ENCODE assay signal across 8 cellular contexts in the genomic region with DNA sequence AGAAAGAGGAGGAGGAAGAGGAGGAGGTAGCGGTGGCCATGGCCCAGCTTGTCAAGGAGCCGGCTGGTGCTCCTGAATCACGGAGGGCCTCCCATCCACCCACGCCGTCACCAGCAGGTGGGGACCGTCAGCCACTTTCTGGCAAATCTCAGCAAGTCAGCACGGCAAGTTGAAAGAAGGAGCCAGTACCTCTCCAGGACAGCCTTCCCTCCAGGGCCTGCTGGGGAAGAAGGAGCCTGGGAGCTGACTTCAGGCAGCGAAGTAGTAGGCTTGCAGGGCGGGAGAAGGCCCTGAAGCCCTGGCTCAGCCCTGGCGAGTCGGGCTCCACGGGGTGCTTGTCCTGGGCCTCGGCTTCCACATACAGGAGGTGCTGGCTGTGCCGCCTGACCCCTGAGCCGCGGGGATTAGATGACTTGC.
DNase-seq lines count a peak whose midpoint lies in the region; ATAC-seq lines count a peak whose summit lies in the region.

No MANE protein-coding gene starts in this region.

- ATAC-seq in GM18502 (IDR thresholded peaks at IDR 0.05; ENCODE audit: poor library complexity, unreplicated experiment), result no peak

- DNase-seq in Daoy (ENCODE audit: low read depth) (peak; percentile 72), NOMO-1 treated with dmso at 0.1 percent for 144 hours (lab: John Stamatoyannopoulos, UW; ENCODE audit: unreplicated experiment) (peak; percentile 16), glomerular visceral epithelial cell (ENCODE audit: extremely low spot score) (peak; percentile 58), renal cortical epithelial cell (ENCODE audit: low read depth) (peak; percentile 63), Kasumi-1 (lab: John Stamatoyannopoulos, UW) (no peak), LoVo (ENCODE audit: low spot score) (no peak)
- DNase-seq in activated effector memory CD4-positive, alpha-beta T cell treated with anti-CD3 and anti-CD28 coated beads, Interleukin-2, amount 50 U/mL, for 16 hours, result peak; percentile 84

Comparison
In these comparisons a context has a peak if more than half of its experiments do, and no peak if none do; other contexts are left out.
1. DNase-seq: peak in Daoy (single experiment), NOMO-1 treated with dmso at 0.1 percent for 144 hours (single experiment), activated effector memory CD4-positive, alpha-beta T cell treated with anti-CD3 and anti-CD28 coated beads, Interleukin-2, amount 50 U/mL, for 16 hours (single experiment), glomerular visceral epithelial cell (single experiment) and renal cortical epithelial cell (single experiment); none in Kasumi-1 (0 of 2) and LoVo (single experiment).